In the genomic region with DNA sequence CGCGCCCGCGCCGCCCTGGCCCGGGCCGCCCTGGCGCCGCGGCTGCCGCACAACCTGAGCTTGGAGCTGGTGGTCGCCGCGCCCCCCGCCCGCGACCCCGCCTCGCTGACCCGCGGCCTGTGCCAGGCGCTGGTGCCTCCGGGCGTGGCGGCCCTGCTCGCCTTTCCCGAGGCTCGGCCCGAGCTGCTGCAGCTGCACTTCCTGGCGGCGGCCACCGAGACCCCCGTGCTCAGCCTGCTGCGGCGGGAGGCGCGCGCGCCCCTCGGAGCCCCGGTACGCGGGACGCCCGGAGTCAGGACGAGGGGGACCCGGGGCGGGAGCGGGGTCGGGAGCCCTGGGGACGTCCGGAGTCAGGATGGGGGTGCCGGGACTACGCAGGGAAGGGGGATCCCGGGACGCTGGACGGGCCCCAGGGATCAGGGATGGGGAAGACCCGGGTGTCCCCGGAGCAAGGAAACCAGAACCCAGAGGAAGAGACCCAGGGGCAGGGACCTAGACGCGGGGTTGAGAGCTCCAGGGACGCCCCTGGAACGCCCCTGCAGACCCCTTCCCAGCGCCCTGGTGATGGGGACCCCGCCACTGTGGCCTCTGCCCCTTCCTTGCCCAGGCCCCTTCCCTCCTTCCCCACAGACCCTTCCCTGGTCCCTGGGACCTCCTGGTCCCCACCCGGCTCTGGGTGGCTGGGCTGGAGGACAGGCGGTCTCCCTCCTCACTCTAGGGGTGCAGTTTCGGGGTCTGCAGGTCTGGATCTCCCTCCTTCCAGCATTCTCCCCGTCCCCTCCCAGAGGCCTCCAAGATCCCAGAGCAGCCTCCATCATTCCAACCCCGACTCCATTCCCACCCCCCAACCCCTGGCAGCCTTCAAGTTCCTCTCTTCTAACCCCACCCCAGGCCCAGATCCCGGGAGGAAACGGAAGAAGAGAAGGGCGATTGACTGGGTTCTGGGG, we compare ENCODE assay signal across 10 cellular contexts. TPM values are rescaled to one million over a fixed set of nuclear protein-coding genes. Genes with fewer than 3 reads are reported as not detected.
DNase-seq lines count a peak whose midpoint lies in the region; ATAC-seq and TF ChIP-seq lines count a peak whose summit lies in the region.
"Had no signal": no experiment of that assay in that cellular context is flagged by ENCODE, and none has a peak within 500 bp of the region (broad histone marks: within the 10 kb centered on the region; RNA-seq: fewer than 3 reads in every experiment).

No MANE protein-coding gene starts in this region.

- peaks cover 2% of the 10 kb centered on the region for H3K4me1 ChIP-seq in ovary (ENCODE audit: insufficient read depth)

- H3K36me3 ChIP-seq in H7 (replicated peaks; ENCODE audit: control insufficient read depth, insufficient read depth, low read length) (no peaks in the 10 kb centered on the region), ovary (no peaks in the 10 kb centered on the region)

- no peak overlapping the region for H3K27ac ChIP-seq in ovary
- H3K27ac ChIP-seq: skin epidermis had no signal

- peak overlapping the region; percentile 25 for H3K4me3 ChIP-seq in H7 (ENCODE audit: insufficient read depth, low read depth, low read length)
- no peak overlapping the region for H3K4me3 ChIP-seq in ovary

- H3K27ac Mint-ChIP-seq in chondrocyte (ENCODE audit: unreplicated experiment) = no peak overlapping the region
- H3K27ac Mint-ChIP-seq in nephron = no peak overlapping the region

- H3K27me3 ChIP-seq in H7 (ENCODE audit: control insufficient read depth, insufficient read depth, low read length) (peaks cover 33% of the 10 kb centered on the region), ovary (peaks cover 13% of the 10 kb centered on the region)

- H3K9me3 Mint-ChIP-seq in chondrocyte (ENCODE audit: low read depth) = no peaks in the 10 kb centered on the region
- no peaks in the 10 kb centered on the region for H3K9me3 Mint-ChIP-seq in nephron

- H3K36me3 Mint-ChIP-seq in chondrocyte (ENCODE audit: low read depth) = no peaks in the 10 kb centered on the region
- no peaks in the 10 kb centered on the region for H3K36me3 Mint-ChIP-seq in nephron (ENCODE audit: low read depth)

- TF ChIP-seq POLR2A in ovary (IDR thresholded peaks at IDR 0.05) = no peak

- DNase-seq in CD1c-positive myeloid dendritic cell (ENCODE audit: extremely low spot score) = peak; percentile 14
- DNase-seq in H7 = peak; percentile 94
- DNase-seq in chondrocyte (ENCODE audit: low spot score) = no peak
- DNase-seq in ovary = no peak
- no peak for DNase-seq in ecto neural progenitor cell (ENCODE audit: low spot score)
- DNase-seq: midbrain had no signal

- TF ChIP-seq CTCF in chondrocyte (IDR thresholded peaks at IDR 0.05) (no peak), nephron (IDR thresholded peaks at IDR 0.05; ENCODE audit: unreplicated experiment in 3 of 3) (no peak), ovary (IDR thresholded peaks at IDR 0.05) (no peak)

- H3K4me1 Mint-ChIP-seq in chondrocyte (ENCODE audit: low read depth) = peaks cover 6% of the 10 kb centered on the region
- peaks cover 10% of the 10 kb centered on the region for H3K4me1 Mint-ChIP-seq in nephron

- H3K4me3 Mint-ChIP-seq in chondrocyte (ENCODE audit: unreplicated experiment) (peak overlapping the region; percentile 40), nephron (peak overlapping the region in 2 of 3 experiments; percentile 53 to 56)

- no peak for TF ChIP-seq EP300 in ovary (IDR thresholded peaks at IDR 0.05)

- no peaks in the 10 kb centered on the region for H3K9me3 ChIP-seq in ovary

- intact Hi-C loops in ovary (cut with DNase I) = no loop called here

- peaks cover 28% of the 10 kb centered on the region for H3K27me3 Mint-ChIP-seq in chondrocyte (ENCODE audit: low read depth)
- peaks cover 67% of the 10 kb centered on the region for H3K27me3 Mint-ChIP-seq in nephron (ENCODE audit: low read depth)

- 3 to 5% (median 4%) methylated on average over 47 to 73 of the region's 73 CpGs for WGBS in ovary, 3 donors

- no peak for ATAC-seq in GM19351 (IDR thresholded peaks at IDR 0.05; ENCODE audit: unreplicated experiment)

RNA-seq across cellular contexts. Expression of gene GRIN3B, which starts 0.6 kb away (rescaled TPM):
- 0.03 and 0.07 TPM in 2 replicates for total RNA-seq in H7 (2014; rRNA removed; shearing (Covaris generic))
- total RNA-seq in chondrocyte (0.31 to 0.67 TPM (median 0.33 TPM) in 3 replicates), ovary (1 to 10 TPM in 1 of 7 donors, under 1 TPM in 4, not detected in 2; 0.22 to 7.4 (median 0.32) TPM)
- polyA plus RNA-seq in ovary = under 1 TPM in 1 of 2 donors, not detected in 1; 0.07 TPM

RNA-seq across cellular contexts. Expression of gene WDR18, which starts 16.7 kb away (rescaled TPM):
- total RNA-seq in H7 (2014; rRNA removed; shearing (Covaris generic)) = 107 and 140 TPM in 2 replicates
- total RNA-seq in chondrocyte (42.1 to 48.5 TPM (median 48.0 TPM) in 3 replicates), ovary (10 to 100 TPM; 19.4 to 45.6 (median 31.2) TPM)
- polyA plus RNA-seq in ovary = 10 to 100 TPM in 1 of 2 donors, 1 to 10 TPM in 1; 3.5 to 24.3 TPM

RNA-seq across cellular contexts. Expression of gene TMEM259, which starts 20.1 kb away (rescaled TPM):
- total RNA-seq in H7 (2014; rRNA removed; shearing (Covaris generic)) = 153 and 185 TPM in 2 replicates
- total RNA-seq in chondrocyte (120 to 130 TPM (median 120 TPM) in 3 replicates), ovary (100 to 1,000 TPM; 105 to 196 (median 127) TPM)
- polyA plus RNA-seq in ovary = 100 to 1,000 TPM in 1 of 2 donors, 10 to 100 TPM in 1; 26.0 to 162 TPM

RNA-seq across cellular contexts. Expression of gene RNU6-2, which starts 20.5 kb away (rescaled TPM):
- total RNA-seq in H7 (2014; rRNA removed; shearing (Covaris generic)) = not detected in 2 replicates
- total RNA-seq in chondrocyte (not detected in 3 replicates), ovary (not detected)
- not detected for polyA plus RNA-seq in ovary
- total RNA-seq: bronchial epithelial cell had no signal

RNA-seq across cellular contexts. Expression of gene CNN2, which starts 25.5 kb away (rescaled TPM):
- 440 and 495 TPM in 2 replicates for total RNA-seq in H7 (2014; rRNA removed; shearing (Covaris generic))
- total RNA-seq in chondrocyte = 258 to 363 TPM (median 357 TPM) in 3 replicates
- 100 to 1,000 TPM in 6 of 7 donors, 10 to 100 TPM in 1; 60.6 to 438 (median 210) TPM for total RNA-seq in ovary
- polyA plus RNA-seq in ovary = 100 to 1,000 TPM in 1 of 2 donors, 10 to 100 TPM in 1; 90.6 to 159 TPM

Comparison
In these comparisons a context has a peak if more than half of its experiments do, and no peak if none do; other contexts are left out.
1. DNase-seq: peak in CD1c-positive myeloid dendritic cell (single experiment) and H7 (single experiment); none in chondrocyte (single experiment), ovary (0 of 5) and ecto neural progenitor cell (single experiment).